Comparison of ENCODE assay signal across 8 cellular contexts in genomic region chr17:16215002-16215272, GRCh38. TPM values are rescaled to one million over a fixed set of nuclear protein-coding genes. Genes with fewer than 3 reads are reported as not detected.
DNase-seq lines count a peak whose midpoint lies in the region; ATAC-seq and TF ChIP-seq lines count a peak whose summit lies in the region.

No MANE protein-coding gene starts in this region.

- H3K27ac ChIP-seq in CD4-positive, alpha-beta T cell (ENCODE audit: low read depth, low read length), result peak overlapping the region; percentile 79
- peak overlapping the region; percentile 95 to 97 for H3K27ac ChIP-seq in coronary artery
- H3K27ac ChIP-seq in lower lobe of right lung, result peak overlapping the region; percentile 97

- POLR2A ChIA-PET in CD4-positive, alpha-beta T cell (lab: Charles Lee), result interaction anchor here (1.1 to 3.5 kb wide), 5 partner anchors 25 to 166 kb away, joined by 3 to 22 read pairs (median 6); partner anchors contain the start of gene UBB

- no peaks in the 10 kb centered on the region for H3K9me3 ChIP-seq in CD4-positive, alpha-beta T cell (ENCODE audit: control insufficient read depth, low read length)
- no peaks in the 10 kb centered on the region for H3K9me3 ChIP-seq in lower lobe of right lung

- intact Hi-C loops in CD4-positive, alpha-beta T cell (cut with DNase I, micrococcal nuclease), result loop anchor here (5.0 kb wide), 4 partner anchors 72 to 322 kb away; partner anchors contain the start of gene CENPV (in 1 of the 2)
- intact Hi-C loops in lower lobe of right lung (cut with DNase I), result no loop called here

- peak in 4 of 10 experiments; percentile 3 to 15 (median 11) for DNase-seq in CD4-positive, alpha-beta T cell
- DNase-seq in T-helper 1 cell (peak in 3 of 5 donors; percentile 7 to 33 (median 15)), coronary artery (ENCODE audit: low spot score) (peak; percentile 80), lower lobe of right lung (peak; percentile 71), cortex of kidney (lab: John Stamatoyannopoulos, UW) (no peak)
- DNase-seq in stimulated activated naive CD8-positive, alpha-beta T cell treated with anti-CD3 and anti-CD28 coated beads, Interleukin-15, amount 100 ng/mL, for 72 hours, result peak in 1 of 2 donors; percentile 72

- peaks cover 46% of the 10 kb centered on the region for H3K4me1 ChIP-seq in lower lobe of right lung

- H3K4me1 Mint-ChIP-seq in CD4-positive, alpha-beta T cell (ENCODE audit: low read depth), result peaks cover 58% of the 10 kb centered on the region
- H3K4me1 Mint-ChIP-seq in stimulated activated naive CD8-positive, alpha-beta T cell treated with anti-CD3 and anti-CD28 coated beads, Interleukin-15, amount 100 ng/mL, for 72 hours, result peaks cover 33% of the 10 kb centered on the region

- H3K4me3 Mint-ChIP-seq in CD4-positive, alpha-beta T cell, result peak overlapping the region; percentile 92
- peak overlapping the region; percentile 92 to 96 for H3K4me3 Mint-ChIP-seq in stimulated activated naive CD8-positive, alpha-beta T cell treated with anti-CD3 and anti-CD28 coated beads, Interleukin-15, amount 100 ng/mL, for 72 hours

- peak overlapping the region; percentile 99 for H3K27ac Mint-ChIP-seq in CD4-positive, alpha-beta T cell
- peak overlapping the region; percentile 96 to 97 for H3K27ac Mint-ChIP-seq in stimulated activated naive CD8-positive, alpha-beta T cell treated with anti-CD3 and anti-CD28 coated beads, Interleukin-15, amount 100 ng/mL, for 72 hours

- H3K36me3 ChIP-seq in lower lobe of right lung, result no peaks in the 10 kb centered on the region

- H3K27me3 Mint-ChIP-seq in CD4-positive, alpha-beta T cell, result no peaks in the 10 kb centered on the region
- H3K27me3 Mint-ChIP-seq in stimulated activated naive CD8-positive, alpha-beta T cell treated with anti-CD3 and anti-CD28 coated beads, Interleukin-15, amount 100 ng/mL, for 72 hours, result no peaks in the 10 kb centered on the region

- H3K27me3 ChIP-seq in CD4-positive, alpha-beta T cell (ENCODE audit: control insufficient read depth, insufficient read depth, low read length), result no peaks in the 10 kb centered on the region
- no peaks in the 10 kb centered on the region for H3K27me3 ChIP-seq in lower lobe of right lung (ENCODE audit: low read depth)

- no peak for TF ChIP-seq CTCF in CD4-positive, alpha-beta T cell (IDR thresholded peaks at IDR 0.05)
- TF ChIP-seq CTCF in coronary artery (IDR thresholded peaks at IDR 0.05) (no peak), lower lobe of right lung (IDR thresholded peaks at IDR 0.05) (no peak)

- peaks cover 15% of the 10 kb centered on the region for H3K36me3 Mint-ChIP-seq in CD4-positive, alpha-beta T cell (ENCODE audit: low read depth)

- peak; percentile 4 for ATAC-seq in CD4-positive, alpha-beta T cell (ENCODE audit: poor library complexity)
- ATAC-seq in GM19372 (IDR thresholded peaks at IDR 0.05; ENCODE audit: low read depth, unreplicated experiment), result peak; percentile 33
- peak; percentile 26 for ATAC-seq in HG03439 (IDR thresholded peaks at IDR 0.05; ENCODE audit: unreplicated experiment)
- peak; percentile 78 to 79 for ATAC-seq in lower lobe of right lung
- ATAC-seq in stimulated activated naive CD8-positive, alpha-beta T cell treated with anti-CD3 and anti-CD28 coated beads, Interleukin-15, amount 100 ng/mL, for 72 hours, result peak; percentile 64

- H3K9me3 Mint-ChIP-seq in CD4-positive, alpha-beta T cell, result no peaks in the 10 kb centered on the region
- no peaks in the 10 kb centered on the region for H3K9me3 Mint-ChIP-seq in stimulated activated naive CD8-positive, alpha-beta T cell treated with anti-CD3 and anti-CD28 coated beads, Interleukin-15, amount 100 ng/mL, for 72 hours

- H3K4me3 ChIP-seq in coronary artery, result peak overlapping the region; percentile 96
- H3K4me3 ChIP-seq in lower lobe of right lung, result peak overlapping the region; percentile 87

- CTCF ChIA-PET in CD4-positive, alpha-beta T cell (lab: Charles Lee), result interaction anchor here (1.0 to 1.5 kb wide), 4 partner anchors 15 to 71 kb away, joined by 3 to 5 read pairs (median 4); no protein-coding TSS in a partner anchor

RNA-seq across cellular contexts. Expression of gene NCOR1, which starts 0.4 kb away (rescaled TPM):
- 100 to 1,000 TPM; 118 TPM for total RNA-seq in CD4-positive, alpha-beta T cell
- total RNA-seq in lower lobe of right lung, result 137 TPM

RNA-seq across cellular contexts. Expression of gene PIGL, which starts 2.1 kb away (rescaled TPM):
- total RNA-seq in CD4-positive, alpha-beta T cell, result 10 to 100 TPM; 48.4 to 49.0 TPM
- 24.3 TPM for total RNA-seq in lower lobe of right lung

Comparison
In these comparisons a context has a peak if more than half of its experiments do, and no peak if none do; other contexts are left out.
1. ATAC-seq: peak in every context shown above with its lines; median percentile 78 in lower lobe of right lung; 64 in stimulated activated naive CD8-positive, alpha-beta T cell treated with anti-CD3 and anti-CD28 coated beads, Interleukin-15, amount 100 ng/mL, for 72 hours; 33 in GM19372; 26 in HG03439; 4 in CD4-positive, alpha-beta T cell.